In the genomic region with DNA sequence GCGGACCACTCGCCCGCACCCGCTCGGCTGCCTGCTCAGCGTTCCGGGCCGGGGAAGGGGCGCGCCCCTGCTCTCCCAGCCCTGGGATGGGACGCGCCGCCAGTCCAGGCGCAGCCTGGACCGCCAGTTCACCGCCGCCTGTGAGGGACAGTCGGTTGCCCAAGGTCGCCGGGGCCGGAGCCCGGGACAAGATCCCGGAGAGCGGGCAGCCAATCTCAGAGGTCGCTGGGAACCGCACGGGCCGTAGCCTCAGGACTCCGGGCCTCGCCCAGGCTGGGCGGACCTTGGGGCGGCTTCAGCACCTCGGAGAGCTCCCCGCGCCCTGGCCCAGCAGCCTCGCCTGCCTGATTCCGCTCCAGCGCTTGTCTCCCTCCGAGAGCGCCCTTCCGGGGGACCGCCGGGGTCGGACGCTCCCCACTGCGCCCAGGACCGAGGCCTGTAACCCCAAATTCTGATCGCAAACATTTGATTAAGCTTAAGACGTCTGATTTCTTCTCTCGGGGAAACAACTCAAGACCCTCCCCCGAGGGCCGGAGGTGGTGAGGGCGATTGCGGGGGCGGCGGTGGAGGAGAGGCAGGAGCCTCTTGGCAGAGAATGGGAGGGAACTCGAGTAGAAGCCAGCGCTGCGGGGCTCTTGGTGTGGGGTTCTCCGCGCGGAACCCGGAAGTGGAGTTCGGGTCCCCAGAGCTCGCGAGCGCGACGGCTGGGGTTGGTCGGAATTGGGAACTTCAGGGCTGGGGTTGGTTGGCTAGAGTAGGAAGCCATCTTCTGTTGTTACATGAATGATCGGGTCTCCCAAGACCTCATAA, we compare ENCODE assay signal across 1 cellular context.
A peak's percentile ranks its signal among the peaks of the same experiment; 100 is the strongest.
TF ChIP-seq lines count a peak whose summit lies in the region.

No MANE protein-coding gene starts in this region.

TF ChIP-seq in HepG2, 621 proteins besides CTCF, POLR2A, EP300 and RAD21 (continued from another document and continues in another):
- TF ChIP-seq, protein P1, sequence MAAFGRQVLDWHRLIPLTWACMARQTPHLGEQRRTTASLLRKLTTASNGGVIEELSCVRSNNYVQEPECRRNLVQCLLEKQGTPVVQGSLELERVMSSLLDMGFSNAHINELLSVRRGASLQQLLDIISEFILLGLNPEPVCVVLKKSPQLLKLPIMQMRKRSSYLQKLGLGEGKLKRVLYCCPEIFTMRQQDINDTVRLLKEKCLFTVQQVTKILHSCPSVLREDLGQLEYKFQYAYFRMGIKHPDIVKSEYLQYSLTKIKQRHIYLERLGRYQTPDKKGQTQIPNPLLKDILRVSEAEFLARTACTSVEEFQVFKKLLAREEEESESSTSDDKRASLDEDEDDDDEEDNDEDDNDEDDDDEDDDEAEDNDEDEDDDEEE (CRISPR knock-in tag; IDR thresholded peaks at IDR 0.05): peak; percentile 97
- TF ChIP-seq ELF3 (CRISPR knock-in tag; IDR thresholded peaks at IDR 0.05) (peak; percentile 89), ZSCAN31 (CRISPR knock-in tag; IDR thresholded peaks at IDR 0.05; ENCODE audit: low read depth) (peak; percentile 98), HDAC6 (IDR thresholded peaks at IDR 0.05; ENCODE audit: low read depth, low read length) (no peak), ZNF101 (CRISPR knock-in tag; IDR thresholded peaks at IDR 0.05; ENCODE audit: borderline replicate concordance, low read depth) (no peak), ZNF260 (CRISPR knock-in tag; IDR thresholded peaks at IDR 0.05; ENCODE audit: borderline replicate concordance, low read depth) (no peak), ZBTB1 (CRISPR knock-in tag; IDR thresholded peaks at IDR 0.05; ENCODE audit: borderline replicate concordance) (0 out of 2 replicates have a peak, but pooled peaks have one; percentile 82), KAT7 (CRISPR knock-in tag; IDR thresholded peaks at IDR 0.05; ENCODE audit: borderline replicate concordance) (0 out of 2 replicates have a peak, but pooled peaks have one; percentile 61), ATM (IDR thresholded peaks at IDR 0.05; ENCODE audit: borderline replicate concordance) (no peak), RORA (CRISPR knock-in tag; IDR thresholded peaks at IDR 0.05) (no peak), PHF21A (CRISPR knock-in tag; IDR thresholded peaks at IDR 0.05) (no peak; the same call in 1 of the 2 replicates), ADNP (CRISPR knock-in tag; IDR thresholded peaks at IDR 0.05) (peak; percentile 61; the same call in 1 of the 2 replicates), MBD4 (IDR thresholded peaks at IDR 0.05; ENCODE audit: borderline replicate concordance, low read length) (no peak), HOXA3 (CRISPR knock-in tag; IDR thresholded peaks at IDR 0.05) (peak; percentile 90), KAT2B (IDR thresholded peaks at IDR 0.05; ENCODE audit: borderline replicate concordance, low read depth, low read length) (no peak), MTF2 (CRISPR knock-in tag; IDR thresholded peaks at IDR 0.05; ENCODE audit: borderline replicate concordance) (peak; percentile 96), KAT8 (CRISPR knock-in tag; IDR thresholded peaks at IDR 0.05) (peak; percentile 74), ZNF678 (CRISPR knock-in tag; IDR thresholded peaks at IDR 0.05) (peak; percentile 94; the same call in 1 of the 2 replicates)
- TF ChIP-seq, protein P2, sequence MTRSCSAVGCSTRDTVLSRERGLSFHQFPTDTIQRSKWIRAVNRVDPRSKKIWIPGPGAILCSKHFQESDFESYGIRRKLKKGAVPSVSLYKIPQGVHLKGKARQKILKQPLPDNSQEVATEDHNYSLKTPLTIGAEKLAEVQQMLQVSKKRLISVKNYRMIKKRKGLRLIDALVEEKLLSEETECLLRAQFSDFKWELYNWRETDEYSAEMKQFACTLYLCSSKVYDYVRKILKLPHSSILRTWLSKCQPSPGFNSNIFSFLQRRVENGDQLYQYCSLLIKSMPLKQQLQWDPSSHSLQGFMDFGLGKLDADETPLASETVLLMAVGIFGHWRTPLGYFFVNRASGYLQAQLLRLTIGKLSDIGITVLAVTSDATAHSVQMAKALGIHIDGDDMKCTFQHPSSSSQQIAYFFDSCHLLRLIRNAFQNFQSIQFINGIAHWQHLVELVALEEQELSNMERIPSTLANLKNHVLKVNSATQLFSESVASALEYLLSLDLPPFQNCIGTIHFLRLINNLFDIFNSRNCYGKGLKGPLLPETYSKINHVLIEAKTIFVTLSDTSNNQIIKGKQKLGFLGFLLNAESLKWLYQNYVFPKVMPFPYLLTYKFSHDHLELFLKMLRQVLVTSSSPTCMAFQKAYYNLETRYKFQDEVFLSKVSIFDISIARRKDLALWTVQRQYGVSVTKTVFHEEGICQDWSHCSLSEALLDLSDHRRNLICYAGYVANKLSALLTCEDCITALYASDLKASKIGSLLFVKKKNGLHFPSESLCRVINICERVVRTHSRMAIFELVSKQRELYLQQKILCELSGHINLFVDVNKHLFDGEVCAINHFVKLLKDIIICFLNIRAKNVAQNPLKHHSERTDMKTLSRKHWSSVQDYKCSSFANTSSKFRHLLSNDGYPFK (CRISPR knock-in tag; IDR thresholded peaks at IDR 0.05; ENCODE audit: borderline replicate concordance): peak; percentile 82
- TF ChIP-seq, protein P3, sequence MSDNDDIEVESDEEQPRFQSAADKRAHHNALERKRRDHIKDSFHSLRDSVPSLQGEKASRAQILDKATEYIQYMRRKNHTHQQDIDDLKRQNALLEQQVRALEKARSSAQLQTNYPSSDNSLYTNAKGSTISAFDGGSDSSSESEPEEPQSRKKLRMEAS (IDR thresholded peaks at IDR 0.05): peak; percentile 83
- TF ChIP-seq, protein P4, sequence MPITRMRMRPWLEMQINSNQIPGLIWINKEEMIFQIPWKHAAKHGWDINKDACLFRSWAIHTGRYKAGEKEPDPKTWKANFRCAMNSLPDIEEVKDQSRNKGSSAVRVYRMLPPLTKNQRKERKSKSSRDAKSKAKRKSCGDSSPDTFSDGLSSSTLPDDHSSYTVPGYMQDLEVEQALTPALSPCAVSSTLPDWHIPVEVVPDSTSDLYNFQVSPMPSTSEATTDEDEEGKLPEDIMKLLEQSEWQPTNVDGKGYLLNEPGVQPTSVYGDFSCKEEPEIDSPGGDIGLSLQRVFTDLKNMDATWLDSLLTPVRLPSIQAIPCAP (CRISPR knock-in tag; IDR thresholded peaks at IDR 0.05; ENCODE audit: low read depth): no peak
- TF ChIP-seq, protein P5, sequence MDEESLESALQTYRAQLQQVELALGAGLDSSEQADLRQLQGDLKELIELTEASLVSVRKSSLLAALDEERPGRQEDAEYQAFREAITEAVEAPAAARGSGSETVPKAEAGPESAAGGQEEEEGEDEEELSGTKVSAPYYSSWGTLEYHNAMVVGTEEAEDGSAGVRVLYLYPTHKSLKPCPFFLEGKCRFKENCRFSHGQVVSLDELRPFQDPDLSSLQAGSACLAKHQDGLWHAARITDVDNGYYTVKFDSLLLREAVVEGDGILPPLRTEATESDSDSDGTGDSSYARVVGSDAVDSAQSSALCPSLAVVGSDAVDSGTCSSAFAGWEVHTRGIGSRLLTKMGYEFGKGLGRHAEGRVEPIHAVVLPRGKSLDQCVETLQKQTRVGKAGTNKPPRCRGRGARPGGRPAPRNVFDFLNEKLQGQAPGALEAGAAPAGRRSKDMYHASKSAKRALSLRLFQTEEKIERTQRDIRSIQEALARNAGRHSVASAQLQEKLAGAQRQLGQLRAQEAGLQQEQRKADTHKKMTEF (CRISPR knock-in tag; IDR thresholded peaks at IDR 0.05): peak; percentile 96
- TF ChIP-seq, protein P6, sequence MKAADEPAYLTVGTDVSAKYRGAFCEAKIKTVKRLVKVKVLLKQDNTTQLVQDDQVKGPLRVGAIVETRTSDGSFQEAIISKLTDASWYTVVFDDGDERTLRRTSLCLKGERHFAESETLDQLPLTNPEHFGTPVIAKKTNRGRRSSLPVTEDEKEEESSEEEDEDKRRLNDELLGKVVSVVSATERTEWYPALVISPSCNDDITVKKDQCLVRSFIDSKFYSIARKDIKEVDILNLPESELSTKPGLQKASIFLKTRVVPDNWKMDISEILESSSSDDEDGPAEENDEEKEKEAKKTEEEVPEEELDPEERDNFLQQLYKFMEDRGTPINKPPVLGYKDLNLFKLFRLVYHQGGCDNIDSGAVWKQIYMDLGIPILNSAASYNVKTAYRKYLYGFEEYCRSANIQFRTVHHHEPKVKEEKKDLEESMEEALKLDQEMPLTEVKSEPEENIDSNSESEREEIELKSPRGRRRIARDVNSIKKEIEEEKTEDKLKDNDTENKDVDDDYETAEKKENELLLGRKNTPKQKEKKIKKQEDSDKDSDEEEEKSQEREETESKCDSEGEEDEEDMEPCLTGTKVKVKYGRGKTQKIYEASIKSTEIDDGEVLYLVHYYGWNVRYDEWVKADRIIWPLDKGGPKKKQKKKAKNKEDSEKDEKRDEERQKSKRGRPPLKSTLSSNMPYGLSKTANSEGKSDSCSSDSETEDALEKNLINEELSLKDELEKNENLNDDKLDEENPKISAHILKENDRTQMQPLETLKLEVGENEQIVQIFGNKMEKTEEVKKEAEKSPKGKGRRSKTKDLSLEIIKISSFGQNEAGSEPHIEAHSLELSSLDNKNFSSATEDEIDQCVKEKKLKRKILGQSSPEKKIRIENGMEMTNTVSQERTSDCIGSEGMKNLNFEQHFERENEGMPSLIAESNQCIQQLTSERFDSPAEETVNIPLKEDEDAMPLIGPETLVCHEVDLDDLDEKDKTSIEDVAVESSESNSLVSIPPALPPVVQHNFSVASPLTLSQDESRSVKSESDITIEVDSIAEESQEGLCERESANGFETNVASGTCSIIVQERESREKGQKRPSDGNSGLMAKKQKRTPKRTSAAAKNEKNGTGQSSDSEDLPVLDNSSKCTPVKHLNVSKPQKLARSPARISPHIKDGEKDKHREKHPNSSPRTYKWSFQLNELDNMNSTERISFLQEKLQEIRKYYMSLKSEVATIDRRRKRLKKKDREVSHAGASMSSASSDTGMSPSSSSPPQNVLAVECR (CRISPR knock-in tag; IDR thresholded peaks at IDR 0.05; ENCODE audit: borderline replicate concordance): peak; percentile 100
- TF ChIP-seq, protein P7, sequence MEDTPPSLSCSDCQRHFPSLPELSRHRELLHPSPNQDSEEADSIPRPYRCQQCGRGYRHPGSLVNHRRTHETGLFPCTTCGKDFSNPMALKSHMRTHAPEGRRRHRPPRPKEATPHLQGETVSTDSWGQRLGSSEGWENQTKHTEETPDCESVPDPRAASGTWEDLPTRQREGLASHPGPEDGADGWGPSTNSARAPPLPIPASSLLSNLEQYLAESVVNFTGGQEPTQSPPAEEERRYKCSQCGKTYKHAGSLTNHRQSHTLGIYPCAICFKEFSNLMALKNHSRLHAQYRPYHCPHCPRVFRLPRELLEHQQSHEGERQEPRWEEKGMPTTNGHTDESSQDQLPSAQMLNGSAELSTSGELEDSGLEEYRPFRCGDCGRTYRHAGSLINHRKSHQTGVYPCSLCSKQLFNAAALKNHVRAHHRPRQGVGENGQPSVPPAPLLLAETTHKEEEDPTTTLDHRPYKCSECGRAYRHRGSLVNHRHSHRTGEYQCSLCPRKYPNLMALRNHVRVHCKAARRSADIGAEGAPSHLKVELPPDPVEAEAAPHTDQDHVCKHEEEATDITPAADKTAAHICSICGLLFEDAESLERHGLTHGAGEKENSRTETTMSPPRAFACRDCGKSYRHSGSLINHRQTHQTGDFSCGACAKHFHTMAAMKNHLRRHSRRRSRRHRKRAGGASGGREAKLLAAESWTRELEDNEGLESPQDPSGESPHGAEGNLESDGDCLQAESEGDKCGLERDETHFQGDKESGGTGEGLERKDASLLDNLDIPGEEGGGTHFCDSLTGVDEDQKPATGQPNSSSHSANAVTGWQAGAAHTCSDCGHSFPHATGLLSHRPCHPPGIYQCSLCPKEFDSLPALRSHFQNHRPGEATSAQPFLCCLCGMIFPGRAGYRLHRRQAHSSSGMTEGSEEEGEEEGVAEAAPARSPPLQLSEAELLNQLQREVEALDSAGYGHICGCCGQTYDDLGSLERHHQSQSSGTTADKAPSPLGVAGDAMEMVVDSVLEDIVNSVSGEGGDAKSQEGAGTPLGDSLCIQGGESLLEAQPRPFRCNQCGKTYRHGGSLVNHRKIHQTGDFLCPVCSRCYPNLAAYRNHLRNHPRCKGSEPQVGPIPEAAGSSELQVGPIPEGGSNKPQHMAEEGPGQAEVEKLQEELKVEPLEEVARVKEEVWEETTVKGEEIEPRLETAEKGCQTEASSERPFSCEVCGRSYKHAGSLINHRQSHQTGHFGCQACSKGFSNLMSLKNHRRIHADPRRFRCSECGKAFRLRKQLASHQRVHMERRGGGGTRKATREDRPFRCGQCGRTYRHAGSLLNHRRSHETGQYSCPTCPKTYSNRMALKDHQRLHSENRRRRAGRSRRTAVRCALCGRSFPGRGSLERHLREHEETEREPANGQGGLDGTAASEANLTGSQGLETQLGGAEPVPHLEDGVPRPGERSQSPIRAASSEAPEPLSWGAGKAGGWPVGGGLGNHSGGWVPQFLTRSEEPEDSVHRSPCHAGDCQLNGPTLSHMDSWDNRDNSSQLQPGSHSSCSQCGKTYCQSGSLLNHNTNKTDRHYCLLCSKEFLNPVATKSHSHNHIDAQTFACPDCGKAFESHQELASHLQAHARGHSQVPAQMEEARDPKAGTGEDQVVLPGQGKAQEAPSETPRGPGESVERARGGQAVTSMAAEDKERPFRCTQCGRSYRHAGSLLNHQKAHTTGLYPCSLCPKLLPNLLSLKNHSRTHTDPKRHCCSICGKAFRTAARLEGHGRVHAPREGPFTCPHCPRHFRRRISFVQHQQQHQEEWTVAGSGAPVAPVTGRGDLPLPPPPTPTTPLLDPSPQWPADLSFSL (CRISPR knock-in tag; IDR thresholded peaks at IDR 0.05): no peak
- TF ChIP-seq, protein P8, sequence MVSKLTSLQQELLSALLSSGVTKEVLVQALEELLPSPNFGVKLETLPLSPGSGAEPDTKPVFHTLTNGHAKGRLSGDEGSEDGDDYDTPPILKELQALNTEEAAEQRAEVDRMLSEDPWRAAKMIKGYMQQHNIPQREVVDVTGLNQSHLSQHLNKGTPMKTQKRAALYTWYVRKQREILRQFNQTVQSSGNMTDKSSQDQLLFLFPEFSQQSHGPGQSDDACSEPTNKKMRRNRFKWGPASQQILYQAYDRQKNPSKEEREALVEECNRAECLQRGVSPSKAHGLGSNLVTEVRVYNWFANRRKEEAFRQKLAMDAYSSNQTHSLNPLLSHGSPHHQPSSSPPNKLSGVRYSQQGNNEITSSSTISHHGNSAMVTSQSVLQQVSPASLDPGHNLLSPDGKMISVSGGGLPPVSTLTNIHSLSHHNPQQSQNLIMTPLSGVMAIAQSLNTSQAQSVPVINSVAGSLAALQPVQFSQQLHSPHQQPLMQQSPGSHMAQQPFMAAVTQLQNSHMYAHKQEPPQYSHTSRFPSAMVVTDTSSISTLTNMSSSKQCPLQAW (CRISPR knock-in tag; IDR thresholded peaks at IDR 0.05): peak; percentile 50; the same call in 1 of the 2 replicates
- TF ChIP-seq, protein P9, sequence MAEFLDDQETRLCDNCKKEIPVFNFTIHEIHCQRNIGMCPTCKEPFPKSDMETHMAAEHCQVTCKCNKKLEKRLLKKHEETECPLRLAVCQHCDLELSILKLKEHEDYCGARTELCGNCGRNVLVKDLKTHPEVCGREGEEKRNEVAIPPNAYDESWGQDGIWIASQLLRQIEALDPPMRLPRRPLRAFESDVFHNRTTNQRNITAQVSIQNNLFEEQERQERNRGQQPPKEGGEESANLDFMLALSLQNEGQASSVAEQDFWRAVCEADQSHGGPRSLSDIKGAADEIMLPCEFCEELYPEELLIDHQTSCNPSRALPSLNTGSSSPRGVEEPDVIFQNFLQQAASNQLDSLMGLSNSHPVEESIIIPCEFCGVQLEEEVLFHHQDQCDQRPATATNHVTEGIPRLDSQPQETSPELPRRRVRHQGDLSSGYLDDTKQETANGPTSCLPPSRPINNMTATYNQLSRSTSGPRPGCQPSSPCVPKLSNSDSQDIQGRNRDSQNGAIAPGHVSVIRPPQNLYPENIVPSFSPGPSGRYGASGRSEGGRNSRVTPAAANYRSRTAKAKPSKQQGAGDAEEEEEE (CRISPR knock-in tag; IDR thresholded peaks at IDR 0.05; ENCODE audit: borderline replicate concordance): no peak
- TF ChIP-seq, protein P10, sequence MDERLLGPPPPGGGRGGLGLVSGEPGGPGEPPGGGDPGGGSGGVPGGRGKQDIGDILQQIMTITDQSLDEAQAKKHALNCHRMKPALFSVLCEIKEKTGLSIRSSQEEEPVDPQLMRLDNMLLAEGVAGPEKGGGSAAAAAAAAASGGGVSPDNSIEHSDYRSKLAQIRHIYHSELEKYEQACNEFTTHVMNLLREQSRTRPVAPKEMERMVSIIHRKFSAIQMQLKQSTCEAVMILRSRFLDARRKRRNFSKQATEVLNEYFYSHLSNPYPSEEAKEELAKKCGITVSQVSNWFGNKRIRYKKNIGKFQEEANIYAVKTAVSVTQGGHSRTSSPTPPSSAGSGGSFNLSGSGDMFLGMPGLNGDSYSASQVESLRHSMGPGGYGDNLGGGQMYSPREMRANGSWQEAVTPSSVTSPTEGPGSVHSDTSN (CRISPR knock-in tag; IDR thresholded peaks at IDR 0.05): no peak
